Comparison of ENCODE assay signal across 8 cellular contexts in the genomic region with DNA sequence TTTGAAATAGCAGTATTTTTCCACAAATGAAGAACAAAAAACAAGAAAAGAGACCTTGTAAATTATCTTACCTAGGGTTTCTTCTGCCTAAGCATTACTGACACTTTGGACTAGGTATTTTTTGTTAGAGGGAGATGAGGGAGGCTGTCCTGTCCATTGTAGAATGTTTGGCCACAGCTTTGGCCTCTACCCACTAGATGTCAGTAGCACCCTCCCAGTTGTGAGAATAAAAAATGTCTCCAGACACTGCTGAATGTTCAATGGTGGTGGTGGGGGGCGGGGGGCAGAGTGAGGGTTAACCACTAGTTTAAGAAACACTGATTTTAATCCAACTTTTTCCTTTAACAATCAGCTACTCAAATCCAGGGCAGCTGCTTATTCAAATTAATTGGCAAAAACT. TPM values are rescaled to one million over a fixed set of nuclear protein-coding genes. Genes with fewer than 3 reads are reported as not detected.
DNase-seq lines count a peak whose midpoint lies in the region; ATAC-seq and TF ChIP-seq lines count a peak whose summit lies in the region.

No MANE protein-coding gene starts in this region.

- H3K27ac ChIP-seq in RWPE2 (ENCODE audit: poor library complexity, severe bottlenecking) (no peak overlapping the region), heart right ventricle (peak overlapping the region in 6 of 10 donors; percentile 61 to 76 (median 64))

- peak; percentile 29 for DNase-seq in NCI-H82 (lab: John Stamatoyannopoulos, UW)
- no peak for DNase-seq in NCI-H82 treated with DMSO at 0.1 percent for 48 hours (lab: John Stamatoyannopoulos, UW; ENCODE audit: unreplicated experiment)
- DNase-seq in RWPE2 (ENCODE audit: low spot score) = no peak
- DNase-seq in heart right ventricle = peak in 1 of 2 donors; percentile 23
- DNase-seq in type B pancreatic cell (ENCODE audit: extremely low spot score, unreplicated experiment) = no peak
- DNase-seq in amniotic stem cell (lab: John Stamatoyannopoulos, UW) = no peak
- DNase-seq in middle frontal gyrus (ENCODE audit: extremely low spot score, low spot score) = no peak

- H3K27me3 ChIP-seq in RWPE2 (ENCODE audit: insufficient read depth, poor library complexity, severe bottlenecking) (no peaks in the 10 kb centered on the region), heart right ventricle (no peaks in the 10 kb centered on the region)

- peaks cover 34% of the 10 kb centered on the region for H3K36me3 Mint-ChIP-seq in type B pancreatic cell

- intact Hi-C loops in heart right ventricle (cut with DNase I) = loop anchor here in 6 of 10 donors (2.0 to 10.0 kb wide), 5 partner anchors 60 to 464 kb away; partner anchors contain the start of gene MMAA (in 5 of the 6)

- H3K4me1 ChIP-seq in RWPE2 (ENCODE audit: insufficient read depth, poor library complexity, severe bottlenecking) (no peaks in the 10 kb centered on the region), heart right ventricle (peaks cover 0 to 35% (median 11%) of the 10 kb centered on the region in 9 donors)

- TF ChIP-seq CTCF in RWPE2 (IDR thresholded peaks at IDR 0.05; ENCODE audit: poor library complexity, severe bottlenecking) = peak; percentile 62
- peak; percentile 32 to 68 (median 54) for TF ChIP-seq CTCF in heart right ventricle (IDR thresholded peaks at IDR 0.05)
- TF ChIP-seq CTCF in type B pancreatic cell (conservative IDR thresholded peaks at IDR 0.05) = peak; percentile 58

- WGBS in heart right ventricle, 2 donors = 71 to 88% methylated on average over 1 of the region's 1 CpG

- H3K36me3 ChIP-seq in RWPE2 (ENCODE audit: low read depth) (peaks cover 94% of the 10 kb centered on the region), heart right ventricle (peaks cover 0 to 100% (median 28%) of the 10 kb centered on the region in 9 donors)

- H3K27ac Mint-ChIP-seq in type B pancreatic cell = peak overlapping the region; percentile 90

- no peaks in the 10 kb centered on the region for H3K4me1 Mint-ChIP-seq in type B pancreatic cell (ENCODE audit: unreplicated experiment)

- H3K27me3 Mint-ChIP-seq in type B pancreatic cell = no peaks in the 10 kb centered on the region

- H3K9me3 Mint-ChIP-seq in type B pancreatic cell = no peaks in the 10 kb centered on the region

- no peak overlapping the region for H3K4me3 Mint-ChIP-seq in type B pancreatic cell

- H3K4me3 ChIP-seq in RWPE2 (ENCODE audit: severe bottlenecking) (no peak overlapping the region), heart right ventricle (no peak overlapping the region)

- ATAC-seq in HG02642 (IDR thresholded peaks at IDR 0.05; ENCODE audit: poor library complexity, unreplicated experiment) = peak; percentile 77
- ATAC-seq in RWPE2 (ENCODE audit: low read depth) = peak; percentile 53; the same call in 2 of the 3 replicates
- peak in 7 of 8 donors; percentile 67 to 89 (median 86) for ATAC-seq in heart right ventricle

- no peaks in the 10 kb centered on the region for H3K9me3 ChIP-seq in RWPE2 (ENCODE audit: severe bottlenecking)
- H3K9me3 ChIP-seq in heart right ventricle = no peaks in the 10 kb centered on the region

RNA-seq across cellular contexts. Expression of gene OTUD4, which starts 25.8 kb away (rescaled TPM):
- total RNA-seq in heart right ventricle (10 to 100 TPM; 22.5 to 36.7 (median 26.9) TPM), type B pancreatic cell (ENCODE audit: low replicate concordance) (38.8 and 39.0 TPM in 2 replicates)
- 10 to 100 TPM in 1 of 2 donors, 1 to 10 TPM in 1; 9.3 to 13.2 TPM for polyA plus RNA-seq in heart right ventricle

RNA-seq across cellular contexts. Expression of gene ABCE1, which starts 56.5 kb away (rescaled TPM):
- total RNA-seq in heart right ventricle (10 to 100 TPM; 26.0 to 49.0 (median 33.7) TPM), type B pancreatic cell (ENCODE audit: low replicate concordance) (62.1 and 77.9 TPM in 2 replicates)
- polyA plus RNA-seq in heart right ventricle = 10 to 100 TPM; 14.6 to 25.0 TPM

RNA-seq across cellular contexts. Expression of gene ANAPC10, which starts 56.6 kb away (rescaled TPM):
- total RNA-seq in heart right ventricle (10 to 100 TPM; 10.3 to 23.0 (median 15.3) TPM), type B pancreatic cell (ENCODE audit: low replicate concordance) (18.5 and 21.0 TPM in 2 replicates)
- polyA plus RNA-seq in heart right ventricle = 10 to 100 TPM; 13.8 to 14.3 TPM
